In genomic region chr4:792729-793108, GRCh38 we compare ENCODE assay signal across 10 cellular contexts. TPM values are rescaled to one million over a fixed set of nuclear protein-coding genes. Genes with fewer than 3 reads are reported as not detected.
A peak's percentile ranks its signal among the peaks of the same experiment; 100 is the strongest.
DNase-seq lines count a peak whose midpoint lies in the region; ATAC-seq and TF ChIP-seq lines count a peak whose summit lies in the region.
"Had no signal": no experiment of that assay in that cellular context is flagged by ENCODE, and none has a peak within 500 bp of the region (broad histone marks: within the 10 kb centered on the region; RNA-seq: fewer than 3 reads in every experiment).

No MANE protein-coding gene starts in this region.

- TF ChIP-seq CTCF in GM12875 (IDR thresholded peaks at IDR 0.05; ENCODE audit: borderline replicate concordance, insufficient read depth, low read depth, low read length) (no peak), OCI-LY7 (conservative IDR thresholded peaks at IDR 0.05; ENCODE audit: low read length) (0 out of 2 replicates have a peak, but pooled peaks have one; percentile 15), breast epithelium (IDR thresholded peaks at IDR 0.05) (no peak), prostate gland (IDR thresholded peaks at IDR 0.05) (no peak)

- TF ChIP-seq POLR2A in breast epithelium (IDR thresholded peaks at IDR 0.05) (no peak), prostate gland (IDR thresholded peaks at IDR 0.05) (no peak)

- no peak for ATAC-seq in HG02759 (IDR thresholded peaks at IDR 0.05; ENCODE audit: unreplicated experiment)
- ATAC-seq in GM19397 (IDR thresholded peaks at IDR 0.05; ENCODE audit: unreplicated experiment), result no peak
- ATAC-seq in HG02642 (IDR thresholded peaks at IDR 0.05; ENCODE audit: poor library complexity, unreplicated experiment), result no peak

- peaks cover 6 to 38% of the 10 kb centered on the region in 2 donors for H3K27me3 ChIP-seq in breast epithelium
- H3K27me3 ChIP-seq in prostate gland (replicated peaks; ENCODE audit: insufficient read depth), result peaks cover 7% of the 10 kb centered on the region

- DNase-seq in OCI-LY7 (ENCODE audit: low spot score), result peak; percentile 68
- DNase-seq in breast epithelium (ENCODE audit: low spot score in 2 of 2), result no peak
- no peak for DNase-seq in prostate gland (ENCODE audit: low spot score)
- DNase-seq: IMR-90, SK-N-SH, spleen had no signal

- no peaks in the 10 kb centered on the region for H3K9me2 ChIP-seq in OCI-LY7 (ENCODE audit: insufficient read depth, low read length)
- H3K9me2 ChIP-seq: SK-N-SH had no signal

- BruUV-seq in OCI-LY7 (replicated peaks; lab: Mats Ljungman, UMichigan), result no TSS peak

- H3K4me2 ChIP-seq in OCI-LY7 (ENCODE audit: low read length), result peak overlapping the region; percentile 66
- H3K4me2 ChIP-seq: SK-N-SH had no signal

- H4K20me1 ChIP-seq in OCI-LY7 (ENCODE audit: insufficient read depth, low read length), result no peaks in the 10 kb centered on the region

- WGBS in prostate gland, result 48% methylated on average over 15 of the region's 15 CpGs

- H3K27ac ChIP-seq in OCI-LY7 (ENCODE audit: low read depth, low read length, poor library complexity, severe bottlenecking), result peak overlapping the region; percentile 83
- peak overlapping the region; percentile 25 to 84 for H3K27ac ChIP-seq in breast epithelium
- no peak overlapping the region for H3K27ac ChIP-seq in prostate gland
- H3K27ac ChIP-seq: spleen had no signal

- intact Hi-C loops in OCI-LY7 (cut with micrococcal nuclease; ENCODE audit: unreplicated experiment) (no loop called here), breast epithelium (cut with DNase I; ENCODE audit: low total_unique reads) (no loop called here), prostate gland (cut with DNase I) (no loop called here)

- H2AFZ ChIP-seq in OCI-LY7 (ENCODE audit: low read length), result peak overlapping the region; percentile 13; the same call in 1 of the 2 replicates

- no peaks in the 10 kb centered on the region for H3K36me3 ChIP-seq in OCI-LY7 (ENCODE audit: insufficient read depth, low read length)
- H3K36me3 ChIP-seq in breast epithelium, result no peaks in the 10 kb centered on the region
- H3K36me3 ChIP-seq in prostate gland, result no peaks in the 10 kb centered on the region
- H3K36me3 ChIP-seq: spleen had no signal

- H3K4me1 ChIP-seq in OCI-LY7 (ENCODE audit: insufficient read depth, low read length, poor library complexity, severe bottlenecking) (peaks cover 62% of the 10 kb centered on the region), breast epithelium (peaks cover 0 to 13% of the 10 kb centered on the region in 2 donors), prostate gland (replicated peaks) (peaks cover 6% of the 10 kb centered on the region)

- CTCF ChIA-PET in OCI-LY7 (lab: Charles Lee; ENCODE audit: unreplicated experiment), result no interaction called here

- no peaks in the 10 kb centered on the region for H3K79me2 ChIP-seq in OCI-LY7 (ENCODE audit: insufficient read depth, low read depth, low read length)

- POLR2A ChIA-PET in OCI-LY7 (lab: Charles Lee), result interaction anchor here (2.9 kb wide), 1 partner anchor 10 kb away, joined by 39 read pairs; no protein-coding TSS in a partner anchor

- H3K9me3 ChIP-seq in OCI-LY7 (ENCODE audit: low read length), result no peaks in the 10 kb centered on the region
- H3K9me3 ChIP-seq in breast epithelium, result no peaks in the 10 kb centered on the region
- no peaks in the 10 kb centered on the region for H3K9me3 ChIP-seq in prostate gland
- H3K9me3 ChIP-seq: SK-N-SH, spleen had no signal

- H3K4me3 ChIP-seq in GM12875 (ENCODE audit: low read depth, low read length) (peak overlapping the region; percentile 29), OCI-LY7 (ENCODE audit: low read depth, low read length, poor library complexity, severe bottlenecking) (peak overlapping the region; percentile 54), breast epithelium (peak overlapping the region in 2 of 3 donors; percentile 58 to 78), prostate gland (peak overlapping the region; percentile 20 to 24)

RNA-seq across cellular contexts. Expression of gene CPLX1, which starts 33.2 kb away (rescaled TPM):
- 0.25 and 0.57 TPM in 2 replicates for total RNA-seq in OCI-LY7 (2014; rRNA removed; shearing (Covaris generic))
- total RNA-seq in OCI-LY7 (2022) (0.21 and 0.28 TPM in 2 replicates), breast epithelium (1 to 10 TPM in 2 of 3 donors, under 1 TPM in 1; 0.16 to 2.6 (median 1.2) TPM), prostate gland (1 to 10 TPM; 2.5 to 4.4 TPM)
- total RNA-seq: IMR-90 had no signal

Comparison
In these comparisons a context has a peak if more than half of its experiments do, and no peak if none do; other contexts are left out.
1. H3K27ac ChIP-seq: peak in OCI-LY7 (single experiment) and breast epithelium (2 of 2); none in prostate gland (0 of 2).
2. Peak in every context shown above with its lines, with median percentiles within 50 percentile points of each other: H3K4me3 ChIP-seq.